Comparison of ENCODE assay signal across 17 cellular contexts in genomic region chr18:59109375-59109774, GRCh38. TPM values are rescaled to one million over a fixed set of nuclear protein-coding genes. Genes with fewer than 3 reads are reported as not detected.
DNase-seq lines count a peak whose midpoint lies in the region; ATAC-seq, FAIRE-seq and TF ChIP-seq lines count a peak whose summit lies in the region.
"Had no signal": no experiment of that assay in that cellular context is flagged by ENCODE, and none has a peak within 500 bp of the region (broad histone marks: within the 10 kb centered on the region; RNA-seq: fewer than 3 reads in every experiment).

No MANE protein-coding gene starts in this region.

- no peak for TF ChIP-seq POLR2A in esophagus squamous epithelium (IDR thresholded peaks at IDR 0.05)
- no peak for TF ChIP-seq POLR2A in HepG2 (IDR thresholded peaks at IDR 0.05; ENCODE audit: insufficient read depth in 1 of 2, low read depth in 2 of 2, low read length in 2 of 2)

- 0 out of 2 replicates have a peak, but pooled peaks cover 4% of the 10 kb centered on the region for H3K9me2 ChIP-seq in GM23338 (ENCODE audit: insufficient read depth)
- no peaks in the 10 kb centered on the region for H3K9me2 ChIP-seq in SK-N-SH

- POLR2A ChIA-PET in SK-N-SH (lab: Yijun Ruan, JAX): no interaction called here
- POLR2A ChIA-PET in HepG2 (lab: Yijun Ruan, JAX): no interaction called here

- H3K79me2 ChIP-seq in GM23338 (replicated peaks; ENCODE audit: insufficient read depth) (no peaks in the 10 kb centered on the region), SK-N-SH (ENCODE audit: insufficient read depth) (no peaks in the 10 kb centered on the region), HepG2 (ENCODE audit: insufficient read depth, low read length) (no peaks in the 10 kb centered on the region)

- no peaks in the 10 kb centered on the region for H3K4me1 ChIP-seq in GM23338 (ENCODE audit: insufficient read depth)
- peaks cover 7 to 12% of the 10 kb centered on the region in 2 experiments; a peak in 3 of 4 replicates for H3K4me1 ChIP-seq in SK-N-SH (ENCODE audit: control insufficient read depth in 1 of 2, insufficient read depth in 2 of 2, low read depth in 1 of 2, low read length in 1 of 2)
- H3K4me1 ChIP-seq in esophagus squamous epithelium: no peaks in the 10 kb centered on the region
- H3K4me1 ChIP-seq in HepG2 (ENCODE audit: insufficient read depth, low read length): no peaks in the 10 kb centered on the region

- intact Hi-C loops in esophagus squamous epithelium (cut with DNase I) (no loop called here), HepG2 (cut with micrococcal nuclease; ENCODE audit: unreplicated experiment) (no loop called here)

- no peak overlapping the region for H3K27ac ChIP-seq in GM23338 (ENCODE audit: low read depth)
- H3K27ac ChIP-seq in SK-N-SH (ENCODE audit: low read depth in 2 of 2, low read length in 1 of 2): no peak overlapping the region
- H3K27ac ChIP-seq in esophagus squamous epithelium: no peak overlapping the region
- no peak overlapping the region for H3K27ac ChIP-seq in coronary artery
- no peak overlapping the region for H3K27ac ChIP-seq in HepG2 (ENCODE audit: extremely low read length, insufficient read depth, low read length)

- no peak for TF ChIP-seq RAD21 in SK-N-SH (IDR thresholded peaks at IDR 0.05; ENCODE audit: low read length)
- no peak for TF ChIP-seq RAD21 in HepG2 (CRISPR knock-in tag; IDR thresholded peaks at IDR 0.05)

- 33% methylated on average over 5 of the region's 6 CpGs for WGBS in SK-N-SH (ENCODE audit: low lambda C conversion rate)
- 45 to 53% methylated on average over 6 of the region's 6 CpGs for WGBS in esophagus squamous epithelium, 2 donors
- WGBS in HepG2 (ENCODE audit: low lambda C conversion rate): 20% methylated on average over 5 of the region's 6 CpGs

- TF ChIP-seq EP300 in SK-N-SH (IDR thresholded peaks at IDR 0.05; ENCODE audit: borderline replicate concordance in 1 of 2, low read depth in 1 of 2, low read length in 1 of 2) (no peak), HepG2 (IDR thresholded peaks at IDR 0.05; ENCODE audit: low read depth in 2 of 2, low read length in 2 of 2) (no peak), HepG2 (CRISPR knock-in tag; IDR thresholded peaks at IDR 0.05; ENCODE audit: borderline replicate concordance) (no peak)

- H3K27me3 Mint-ChIP-seq in GM23338 (ENCODE audit: insufficient read depth, low read depth, poor library complexity): peaks cover 3% of the 10 kb centered on the region

- H3K9ac ChIP-seq in SK-N-SH (no peak overlapping the region), HepG2 (ENCODE audit: insufficient read depth, low read depth, low read length) (no peak overlapping the region)

- H3K36me3 Mint-ChIP-seq in GM23338 (ENCODE audit: low read depth): no peaks in the 10 kb centered on the region
- H3K36me3 Mint-ChIP-seq: CD8-positive, alpha-beta memory T cell had no signal

- no TSS peak for BruUV-seq in HepG2 (replicated peaks; lab: Mats Ljungman, UMichigan)

- H3K36me3 ChIP-seq in GM23338 (ENCODE audit: insufficient read depth): no peaks in the 10 kb centered on the region
- no peaks in the 10 kb centered on the region for H3K36me3 ChIP-seq in SK-N-SH (replicated peaks in 1 of 2; ENCODE audit: control insufficient read depth in 1 of 2, insufficient read depth in 2 of 2, low read length in 1 of 2)
- no peaks in the 10 kb centered on the region for H3K36me3 ChIP-seq in esophagus squamous epithelium
- no peaks in the 10 kb centered on the region for H3K36me3 ChIP-seq in HepG2 (replicated peaks in 1 of 2; ENCODE audit: control insufficient read depth in 1 of 2, insufficient read depth in 2 of 2, low read length in 2 of 2)

- H3K9me3 ChIP-seq in SK-N-SH (no peaks in the 10 kb centered on the region), esophagus squamous epithelium (no peaks in the 10 kb centered on the region), HepG2 (ENCODE audit: low read length) (no peaks in the 10 kb centered on the region)

- H3K4me3 ChIP-seq in GM23338: no peak overlapping the region
- no peak overlapping the region for H3K4me3 ChIP-seq in SK-N-SH (ENCODE audit: low read depth in 2 of 2, low read length in 1 of 2)
- no peak overlapping the region for H3K4me3 ChIP-seq in esophagus squamous epithelium
- no peak overlapping the region for H3K4me3 ChIP-seq in coronary artery
- no peak overlapping the region for H3K4me3 ChIP-seq in HepG2 (replicated peaks in 1 of 3; ENCODE audit: insufficient read depth in 1 of 3, low read depth in 2 of 3, low read length in 3 of 3)
- H3K4me3 ChIP-seq: GM12878 had no signal

- H3K4me1 Mint-ChIP-seq in GM23338: no peaks in the 10 kb centered on the region; the same call in 2 of the 3 replicates
- H3K4me1 Mint-ChIP-seq: CD8-positive, alpha-beta memory T cell; T-helper 17 cell had no signal

- H3K4me2 ChIP-seq in GM23338 (no peak overlapping the region), SK-N-SH (no peak overlapping the region), HepG2 (ENCODE audit: low read depth, low read length) (no peak overlapping the region)

- no peaks in the 10 kb centered on the region; the same call in 2 of the 3 replicates for H3K9me3 Mint-ChIP-seq in GM23338
- H3K9me3 Mint-ChIP-seq: CD8-positive, alpha-beta memory T cell; HFFc6 had no signal

- TF ChIP-seq CTCF in D721Med (IDR thresholded peaks at IDR 0.05; ENCODE audit: insufficient read depth, missing control alignments) (no peak), GM23338 (conservative IDR thresholded peaks at IDR 0.05; ENCODE audit: low read depth in 2 of 2) (no peak), SK-N-SH (IDR thresholded peaks at IDR 0.05) (no peak), esophagus squamous epithelium (IDR thresholded peaks at IDR 0.05) (no peak), coronary artery (IDR thresholded peaks at IDR 0.05) (no peak), HepG2 (CRISPR knock-in tag; IDR thresholded peaks at IDR 0.05) (no peak)

- peak; percentile 58 for FAIRE-seq in D721Med (lab: Jason Lieb, UNC)
- no peak for FAIRE-seq in HepG2 (lab: Jason Lieb, UNC)
- FAIRE-seq: GM12878, GM18507 had no signal

- H4K20me1 ChIP-seq in GM23338 (replicated peaks; ENCODE audit: insufficient read depth) (no peaks in the 10 kb centered on the region), SK-N-SH (ENCODE audit: insufficient read depth) (no peaks in the 10 kb centered on the region), HepG2 (ENCODE audit: insufficient read depth, low read length) (no peaks in the 10 kb centered on the region)

- CTCF ChIA-PET in SK-N-SH (lab: Yijun Ruan, JAX) (interaction anchor here (0.9 kb wide), 1 partner anchor 345 kb away, joined by 3 read pairs; no protein-coding TSS in a partner anchor), HepG2 (lab: Yijun Ruan, JAX; ENCODE audit: low intra/inter-chr PET ratio, low total read pairs) (no interaction called here)

- in situ Hi-C loops in HepG2 (cut with HindIII; ENCODE audit: extremely low pct_ligation_motif_present, low pct_unique_long_range_greater_than_20kb): no loop called here

- H3K4me3 Mint-ChIP-seq in GM23338: no peak overlapping the region
- H3K4me3 Mint-ChIP-seq: CD8-positive, alpha-beta memory T cell; HFFc6; T-helper 17 cell had no signal

- H3K27me3 ChIP-seq in GM23338 (ENCODE audit: insufficient read depth) (no peaks in the 10 kb centered on the region), SK-N-SH (ENCODE audit: insufficient read depth) (no peaks in the 10 kb centered on the region; the same call in 1 of the 2 replicates), esophagus squamous epithelium (peaks cover 0 to 76% (median 0%) of the 10 kb centered on the region in 4 donors), HepG2 (ENCODE audit: control insufficient read depth in 1 of 2, insufficient read depth in 2 of 2, low read length in 2 of 2) (peaks cover 0 to 12% of the 10 kb centered on the region in 2 experiments; a peak in 4 of 5 replicates)

- H3F3A ChIP-seq in GM23338 (replicated peaks; ENCODE audit: low read depth) (no peaks in the 10 kb centered on the region), SK-N-SH (replicated peaks; ENCODE audit: insufficient read depth) (no peaks in the 10 kb centered on the region)

- H3K27ac Mint-ChIP-seq in GM23338: no peak overlapping the region
- H3K27ac Mint-ChIP-seq: CD8-positive, alpha-beta memory T cell; HFFc6; T-helper 17 cell had no signal

- no peak for DNase-seq in D721Med (ENCODE audit: insufficient read length, low spot score)
- no peak for DNase-seq in GM23338 (ENCODE audit: low spot score)
- peak; percentile 57 for DNase-seq in SK-N-SH
- peak; percentile 17 for DNase-seq in myocyte (ENCODE audit: low read depth)
- DNase-seq in esophagus squamous epithelium (lab: John Stamatoyannopoulos, UW): no peak
- DNase-seq in coronary artery (ENCODE audit: low spot score): no peak
- no peak for DNase-seq in HepG2 (ENCODE audit: low spot score)
- DNase-seq: ACHN; CD8-positive, alpha-beta memory T cell; HFFc6; NCI-H1930; NCI-H526 treated with DMSO at 0.1 percent for 48 hours; T-helper 17 cell had no signal

- no peak for ATAC-seq in GM23338
- ATAC-seq in GM21723 (IDR thresholded peaks at IDR 0.05; ENCODE audit: unreplicated experiment): no peak
- ATAC-seq in HepG2: no peak
- ATAC-seq: GM12878, Right ventricle myocardium inferior, T-helper 17 cell had no signal

- H2AFZ ChIP-seq in GM23338 (0 out of 2 replicates have a peak overlapping the region, but pooled peaks have one; percentile 9), SK-N-SH (ENCODE audit: low read depth) (no peak overlapping the region), HepG2 (ENCODE audit: low read length) (no peak overlapping the region)

RNA-seq across cellular contexts. Expression of gene SEC11C, which starts 30.3 kb away (rescaled TPM):
- 31.7 and 44.3 TPM in 2 replicates for total RNA-seq in GM23338 (2014; rRNA removed; shearing (Covaris generic))
- polyA plus RNA-seq in GM23338 (2016; fragmentation: Nextera tagmentation; extraction: Ambion mirVana) (157 and 169 TPM in 2 replicates), SK-N-SH (2012; rRNA removed) (19.0 and 21.7 TPM in 2 replicates), HepG2 (2011; rRNA removed) (59.2 and 71.9 TPM in 2 replicates)
- 18.7 and 32.0 TPM in 2 replicates for polyA plus RNA-seq in SK-N-SH (2012; cell fraction: cytosol; rRNA removed)
- 8.4 and 8.9 TPM in 2 replicates for polyA plus RNA-seq in SK-N-SH (2012; cell fraction: nucleus; rRNA removed)
- total RNA-seq in myocyte (16.1 and 24.3 TPM in 2 replicates), esophagus squamous epithelium (10 to 100 TPM; 29.6 to 61.8 (median 31.7) TPM), HepG2 (2016; rRNA removed; fragmentation: Illumina TruSeq; extraction: Trizol) (211 and 297 TPM in 2 replicates)
- 29.3 TPM for polyA plus RNA-seq in myocyte (2012)
- 258 and 292 TPM in 2 replicates for total RNA-seq in HepG2 (2016; cell fraction: cytosol; rRNA removed; fragmentation: Illumina TruSeq; extraction: Trizol; ENCODE audit: low read depth)
- 217 and 309 TPM in 2 replicates for total RNA-seq in HepG2 (2016; cell fraction: insoluble cytoplasmic fraction; rRNA removed; fragmentation: Illumina TruSeq; extraction: Trizol)
- 238 and 248 TPM in 2 replicates for total RNA-seq in HepG2 (2016; cell fraction: membrane; rRNA removed; fragmentation: Illumina TruSeq; extraction: Trizol)
- total RNA-seq in HepG2 (2016; cell fraction: nucleus; rRNA removed; fragmentation: Illumina TruSeq; extraction: Trizol): 207 and 249 TPM in 2 replicates
- 66.6 and 92.7 TPM in 2 replicates for polyA plus RNA-seq in HepG2 (2011; cell fraction: cytosol; rRNA removed)
- polyA plus RNA-seq in HepG2 (2011; cell fraction: nucleus; rRNA removed): 18.0 and 26.4 TPM in 2 replicates
- 158 and 241 TPM in 2 replicates for polyA plus RNA-seq in HepG2 (2012)
- 266 and 357 TPM in 2 replicates for polyA plus RNA-seq in HepG2 (2016; cell fraction: cytosol; fragmentation: Illumina TruSeq; extraction: Trizol; ENCODE audit: low read depth)
- 190 and 205 TPM in 2 replicates for polyA plus RNA-seq in HepG2 (2016; cell fraction: insoluble cytoplasmic fraction; fragmentation: Illumina TruSeq; extraction: Trizol; ENCODE audit: low read depth)
- 188 and 231 TPM in 2 replicates for polyA plus RNA-seq in HepG2 (2016; cell fraction: membrane; fragmentation: Illumina TruSeq; extraction: Trizol; ENCODE audit: low read depth)
- 302 and 338 TPM in 2 replicates for polyA plus RNA-seq in HepG2 (2016; cell fraction: nucleus; fragmentation: Illumina TruSeq; extraction: Trizol; ENCODE audit: insufficient read depth, low read depth)
- polyA minus RNA-seq in HepG2 (2011; rRNA and poly(A)+ RNA removed; ENCODE audit: low replicate concordance): 10.4 and 21.3 TPM in 2 replicates
- polyA minus RNA-seq in HepG2 (2011; cell fraction: cytosol; rRNA and poly(A)+ RNA removed): 23.8 and 24.0 TPM in 2 replicates
- 25.4 and 28.5 TPM in 2 replicates for polyA minus RNA-seq in HepG2 (2011; cell fraction: nucleus; rRNA and poly(A)+ RNA removed)

Comparison
In these comparisons a context has a peak if more than half of its experiments do, and no peak if none do; other contexts are left out.
1. DNase-seq: peak in SK-N-SH (single experiment) and myocyte (single experiment); none in D721Med (single experiment), GM23338 (single experiment), esophagus squamous epithelium (single experiment), coronary artery (single experiment) and HepG2 (single experiment).